Comparison of ENCODE assay signal across 28 cellular contexts in genomic region chr5:138128344-138128743, GRCh38. TPM values are rescaled to one million over a fixed set of nuclear protein-coding genes. Genes with fewer than 3 reads are reported as not detected.
"Had no signal": no experiment of that assay in that cellular context is flagged by ENCODE, and none has a peak within 500 bp of the region (broad histone marks: within the 10 kb centered on the region; RNA-seq: fewer than 3 reads in every experiment).

No MANE protein-coding gene starts in this region.

- H3K27me3 Mint-ChIP-seq: activated T-cell treated with anti-CD3 and anti-CD28 coated beads, Interleukin-2, amount 50 U/mL, for 24 hours had no signal

- H3K9me3 ChIP-seq: ascending aorta, body of pancreas had no signal

- H3K27ac ChIP-seq: ascending aorta, body of pancreas had no signal

- H3K4me1 Mint-ChIP-seq: activated CD4-positive, alpha-beta T cell treated with anti-CD3 and anti-CD28 coated beads, Interleukin-2, amount 10 ng/mL, durations not matched to agents 24 days and 14 days; activated naive CD8-positive, alpha-beta T cell treated with anti-CD3 and anti-CD28 coated beads, Interleukin-2, amount 50 U/mL, for 24 hours had no signal

- H3K36me3 ChIP-seq: ascending aorta had no signal

- H3K4me3 Mint-ChIP-seq: activated B cell treated with CpG ODN at 0.5 μM for 24 hours; activated CD4-positive, alpha-beta T cell treated with anti-CD3 and anti-CD28 coated beads, Interleukin-2, amount 10 ng/mL, durations not matched to agents 24 days and 14 days; activated CD8-positive, alpha-beta memory T cell treated with anti-CD3 and anti-CD28 coated beads, Interleukin-2, amount 10 ng/mL, durations not matched to agents 7 days and 5 days; activated naive CD8-positive, alpha-beta T cell treated with anti-CD3 and anti-CD28 coated beads, Interleukin-2, amount 50 U/mL, for 24 hours; activated T-cell treated with anti-CD3 and anti-CD28 coated beads, Interleukin-2, amount 50 U/mL, for 24 hours; activated T-helper 1 cell treated with anti-CD3 and anti-CD28 coated beads, Interleukin-12 subunit alpha, Interleukin-12 subunit beta, Interleukin-2, Interleukin-4 antibody, amounts not matched to agents 30 ng/mL and 10 ng/mL and 1 ng/mL, durations not matched to agents 14 hours and 24 hours and 36 hours; T-helper 17 cell had no signal

- H3K27ac Mint-ChIP-seq: activated B cell treated with CpG ODN at 0.5 μM for 24 hours; activated CD4-positive, alpha-beta T cell treated with anti-CD3 and anti-CD28 coated beads, Interleukin-2, amount 10 ng/mL, durations not matched to agents 24 days and 14 days; activated CD8-positive, alpha-beta memory T cell treated with anti-CD3 and anti-CD28 coated beads, Interleukin-2, amount 10 ng/mL, durations not matched to agents 7 days and 5 days; activated naive CD4-positive, alpha-beta T cell treated with anti-CD3 and anti-CD28 coated beads, Interleukin-2, amount 50 U/mL, for 72 hours; activated naive CD8-positive, alpha-beta T cell treated with anti-CD3 and anti-CD28 coated beads, Interleukin-2, amount 50 U/mL, for 24 hours; activated T-cell treated with anti-CD3 and anti-CD28 coated beads, Interleukin-2, amount 50 U/mL, for 24 hours; activated T-helper 1 cell treated with anti-CD3 and anti-CD28 coated beads, Interleukin-12 subunit alpha, Interleukin-12 subunit beta, Interleukin-2, Interleukin-4 antibody, amounts not matched to agents 30 ng/mL and 10 ng/mL and 1 ng/mL, durations not matched to agents 14 hours and 24 hours and 36 hours; T-helper 17 cell had no signal

- FAIRE-seq: bronchial epithelial cell, RCC 7860 had no signal

- H3K4me3 ChIP-seq: ascending aorta, body of pancreas had no signal

- ATAC-seq: activated CD8-positive, alpha-beta memory T cell treated with anti-CD3 and anti-CD28 coated beads, Interleukin-2, amount 10 ng/mL, durations not matched to agents 7 days and 5 days; activated naive CD4-positive, alpha-beta T cell treated with anti-CD3 and anti-CD28 coated beads, Interleukin-2, amount 50 U/mL, for 72 hours; activated naive CD8-positive, alpha-beta T cell treated with anti-CD3 and anti-CD28 coated beads, Interleukin-2, amount 50 U/mL, for 24 hours; body of pancreas; T-helper 17 cell had no signal

- H3K4me1 ChIP-seq: ascending aorta, body of pancreas had no signal

- H3K9me3 Mint-ChIP-seq: activated B cell treated with CpG ODN at 0.5 μM for 24 hours; activated CD4-positive, alpha-beta T cell treated with anti-CD3 and anti-CD28 coated beads, Interleukin-2, amount 10 ng/mL, durations not matched to agents 24 days and 14 days; activated naive CD4-positive, alpha-beta T cell treated with anti-CD3 and anti-CD28 coated beads, Interleukin-2, amount 50 U/mL, for 72 hours; activated naive CD8-positive, alpha-beta T cell treated with anti-CD3 and anti-CD28 coated beads, Interleukin-2, amount 50 U/mL, for 24 hours; activated T-cell treated with anti-CD3 and anti-CD28 coated beads, Interleukin-2, amount 50 U/mL, for 24 hours; activated T-helper 1 cell treated with anti-CD3 and anti-CD28 coated beads, Interleukin-12 subunit alpha, Interleukin-12 subunit beta, Interleukin-2, Interleukin-4 antibody, amounts not matched to agents 30 ng/mL and 10 ng/mL and 1 ng/mL, durations not matched to agents 14 hours and 24 hours and 36 hours had no signal

- H3K27me3 ChIP-seq: ascending aorta, body of pancreas had no signal

- DNase-seq: activated B cell treated with CpG ODN at 0.5 μM for 24 hours; activated CD4-positive, alpha-beta T cell treated with anti-CD3 and anti-CD28 coated beads for 1 hour; activated CD4-positive, alpha-beta T cell treated with anti-CD3 and anti-CD28 coated beads, Interleukin-2, amount 10 ng/mL, durations not matched to agents 24 days and 14 days; activated CD4-positive, alpha-beta T cell treated with anti-CD3 and anti-CD28 coated beads, Interleukin-2, amount 50 U/mL, for 48 hours; activated CD8-positive, alpha-beta memory T cell treated with anti-CD3 and anti-CD28 coated beads, Interleukin-2, amount 10 ng/mL, durations not matched to agents 7 days and 5 days; activated effector memory CD4-positive, alpha-beta T cell treated with anti-CD3 and anti-CD28 coated beads, Interleukin-2, amount 50 U/mL, for 16 hours; activated naive CD4-positive, alpha-beta T cell treated with Interleukin-2 at 50 U/mL for 16 hours; activated naive CD8-positive, alpha-beta T cell treated with anti-CD3 and anti-CD28 coated beads, Interleukin-2, amount 50 U/mL, for 24 hours; activated T-cell treated with anti-CD3 and anti-CD28 coated beads, Interleukin-2, amount 50 U/mL, for 24 hours; amniotic stem cell; body of pancreas; central memory CD4-positive, alpha-beta T cell; NCI-H1092 treated with DMSO at 0.1 percent for 48 hours; NCI-H1417 treated with DMSO at 0.1 percent for 48 hours; NCI-H1694 treated with DMSO at 0.1 percent for 48 hours; NCI-H2029 treated with DMSO at 0.1 percent for 48 hours; NCI-H510A treated with DMSO at 0.1 percent for 48 hours; NCI-H69; SIG-M5; T-helper 17 cell; T-helper 9 cell had no signal

- H3K36me3 Mint-ChIP-seq: activated CD8-positive, alpha-beta memory T cell treated with anti-CD3 and anti-CD28 coated beads, Interleukin-2, amount 10 ng/mL, durations not matched to agents 7 days and 5 days; activated naive CD4-positive, alpha-beta T cell treated with anti-CD3 and anti-CD28 coated beads, Interleukin-2, amount 50 U/mL, for 72 hours had no signal

RNA-seq across cellular contexts. Expression of gene NME5, which starts 10.9 kb away (rescaled TPM):
- total RNA-seq: activated B cell treated with CpG ODN at 0.5 μM for 24 hours; activated CD4-positive, alpha-beta T cell treated with anti-CD3 and anti-CD28 coated beads, Interleukin-2, amount 10 ng/mL, durations not matched to agents 24 days and 14 days; activated CD8-positive, alpha-beta memory T cell treated with anti-CD3 and anti-CD28 coated beads, Interleukin-2, amount 10 ng/mL, durations not matched to agents 7 days and 5 days; activated naive CD4-positive, alpha-beta T cell treated with anti-CD3 and anti-CD28 coated beads, Interleukin-2, amount 50 U/mL, for 72 hours; activated T-helper 1 cell treated with anti-CD3 and anti-CD28 coated beads, Interleukin-12 subunit alpha, Interleukin-12 subunit beta, Interleukin-2, Interleukin-4 antibody, amounts not matched to agents 30 ng/mL and 10 ng/mL and 1 ng/mL, durations not matched to agents 14 hours and 24 hours and 36 hours; ascending aorta; MCF 10A; T-helper 17 cell had no signal

RNA-seq across cellular contexts. Expression of gene WNT8A, which starts 44.5 kb away (rescaled TPM):
- total RNA-seq: activated B cell treated with CpG ODN at 0.5 μM for 24 hours; activated CD4-positive, alpha-beta T cell treated with anti-CD3 and anti-CD28 coated beads, Interleukin-2, amount 10 ng/mL, durations not matched to agents 24 days and 14 days; activated CD8-positive, alpha-beta memory T cell treated with anti-CD3 and anti-CD28 coated beads, Interleukin-2, amount 10 ng/mL, durations not matched to agents 7 days and 5 days; activated naive CD4-positive, alpha-beta T cell treated with anti-CD3 and anti-CD28 coated beads, Interleukin-2, amount 50 U/mL, for 72 hours; activated T-helper 1 cell treated with anti-CD3 and anti-CD28 coated beads, Interleukin-12 subunit alpha, Interleukin-12 subunit beta, Interleukin-2, Interleukin-4 antibody, amounts not matched to agents 30 ng/mL and 10 ng/mL and 1 ng/mL, durations not matched to agents 14 hours and 24 hours and 36 hours; ascending aorta; body of pancreas; bronchial epithelial cell; chondrocyte; MCF 10A; T-helper 17 cell had no signal

RNA-seq across cellular contexts. Expression of gene KIF20A, which starts 50.6 kb away (rescaled TPM):
- total RNA-seq: ascending aorta had no signal
